In genomic region chr1:194378517-194378916, GRCh38 we compare ENCODE assay signal across 17 cellular contexts.
DNase-seq lines count a peak whose midpoint lies in the region; ATAC-seq and TF ChIP-seq lines count a peak whose summit lies in the region.
"Had no signal": no experiment of that assay in that cellular context is flagged by ENCODE, and none has a peak within 500 bp of the region (broad histone marks: within the 10 kb centered on the region; RNA-seq: fewer than 3 reads in every experiment).

No MANE protein-coding gene starts in this region.

- TF ChIP-seq CTCF in IMR-90 (conservative IDR thresholded peaks at IDR 0.05; ENCODE audit: low read depth, low read length) (no peak), endodermal cell (conservative IDR thresholded peaks at IDR 0.05) (no peak)

- no peak overlapping the region for H2BK5ac ChIP-seq in IMR-90 (ENCODE audit: low read depth, low read length, poor library complexity, severe bottlenecking)
- no peak overlapping the region for H2BK5ac ChIP-seq in neuronal stem cell (ENCODE audit: low read length)

- H2AFZ ChIP-seq in IMR-90 (replicated peaks; ENCODE audit: low read length, poor library complexity): no peak overlapping the region
- peak overlapping the region; percentile 52 for H2AFZ ChIP-seq in neuronal stem cell (ENCODE audit: low read length)
- H2AFZ ChIP-seq: PC-9 had no signal

- H4K91ac ChIP-seq in IMR-90 (ENCODE audit: insufficient read depth, low read depth, low read length): no peak overlapping the region
- no peak overlapping the region for H4K91ac ChIP-seq in neuronal stem cell (ENCODE audit: low read depth, low read length, poor library complexity)

- no peaks in the 10 kb centered on the region for H4K20me1 ChIP-seq in IMR-90 (ENCODE audit: insufficient read depth, low read length)

- H3K4ac ChIP-seq in IMR-90 (ENCODE audit: low read depth, low read length) (no peak overlapping the region), neuronal stem cell (ENCODE audit: low read length) (no peak overlapping the region)

- H3K9me3 ChIP-seq in IMR-90 (ENCODE audit: control insufficient read depth, insufficient read depth, low read length): peaks cover 2% of the 10 kb centered on the region; the same call in 1 of the 2 replicates
- H3K9me3 ChIP-seq in endodermal cell (ENCODE audit: control insufficient read depth, low read length): no peaks in the 10 kb centered on the region
- H3K9me3 ChIP-seq in neuronal stem cell (replicated peaks in 1 of 2; ENCODE audit: control insufficient read depth in 2 of 2, insufficient read depth in 1 of 2, low read depth in 1 of 2, low read length in 2 of 2): peaks cover 0 to 6% of the 10 kb centered on the region in 2 donors
- H3K9me3 ChIP-seq: BE2C, SJCRH30 had no signal

- H3K36me3 ChIP-seq in IMR-90 (ENCODE audit: control insufficient read depth, insufficient read depth, low read length) (no peaks in the 10 kb centered on the region), endodermal cell (ENCODE audit: control insufficient read depth, insufficient read depth, low read length) (no peaks in the 10 kb centered on the region), neuronal stem cell (replicated peaks in 1 of 2; ENCODE audit: control insufficient read depth in 2 of 2, insufficient read depth in 2 of 2, low read length in 2 of 2) (no peaks in the 10 kb centered on the region)
- H3K36me3 ChIP-seq: BE2C, SJCRH30 had no signal

- peak; percentile 77 for ATAC-seq in IMR-90 (ENCODE audit: low read depth)
- ATAC-seq in GM21390 (IDR thresholded peaks at IDR 0.05; ENCODE audit: unreplicated experiment): no peak
- no peak for ATAC-seq in GM18502 (IDR thresholded peaks at IDR 0.05; ENCODE audit: poor library complexity, unreplicated experiment)

- H3K4me3 Mint-ChIP-seq in endodermal cell: no peak overlapping the region
- H3K4me3 Mint-ChIP-seq: CD4-positive, alpha-beta T cell; H9; IgD-negative memory B cell had no signal

- no peak overlapping the region for H3K56ac ChIP-seq in IMR-90 (ENCODE audit: extremely low read depth, insufficient read depth, low read length)

- H3K4me3 ChIP-seq in IMR-90 (ENCODE audit: insufficient read depth, low read depth, low read length) (no peak overlapping the region), endodermal cell (ENCODE audit: low read length) (no peak overlapping the region), neuronal stem cell (ENCODE audit: low read length in 2 of 2) (no peak overlapping the region)
- H3K4me3 ChIP-seq: PC-9, SJCRH30 had no signal

- H3K79me1 ChIP-seq in IMR-90 (ENCODE audit: low read depth in 1 of 2, low read length in 2 of 2) (no peaks in the 10 kb centered on the region), neuronal stem cell (ENCODE audit: low read depth, low read length) (no peaks in the 10 kb centered on the region)

- H2AK5ac ChIP-seq in IMR-90 (ENCODE audit: low read depth, low read length) (no peak overlapping the region), neuronal stem cell (ENCODE audit: low read depth, low read length) (no peak overlapping the region)

- CTCF ChIA-PET in IMR-90 (lab: Yijun Ruan, JAX): interaction anchor here (1.2 kb wide), 1 partner anchor 9 kb away, joined by 4 read pairs; no protein-coding TSS in a partner anchor

- no peak overlapping the region for H2BK15ac ChIP-seq in IMR-90 (ENCODE audit: low read depth, low read length)
- H2BK15ac ChIP-seq in neuronal stem cell (ENCODE audit: low read length): no peak overlapping the region

- in situ Hi-C loops in IMR-90 (cut with MboI; ENCODE audit: low sequenced_read_pairs): no loop called here

- H2BK120ac ChIP-seq in IMR-90 (ENCODE audit: low read depth, low read length): no peak overlapping the region
- no peak overlapping the region for H2BK120ac ChIP-seq in neuronal stem cell (ENCODE audit: low read depth, low read length)

- intact Hi-C loops in IMR-90 (cut with micrococcal nuclease): loop anchor here (5.0 kb wide), 1 partner anchor 1256 kb away; the partner anchor contains the start of gene CDC73

- dilution Hi-C loops in IMR-90 (cut with HindIII; ENCODE audit: low sequenced_read_pairs, unreplicated experiment): no loop called here

- H3K9me3 Mint-ChIP-seq in endodermal cell: no peaks in the 10 kb centered on the region
- H3K9me3 Mint-ChIP-seq: CD4-positive, alpha-beta T cell; H9 had no signal

- H4K5ac ChIP-seq in IMR-90 (ENCODE audit: low read depth, low read length): no peak overlapping the region

- no peak overlapping the region for H3K9ac ChIP-seq in IMR-90 (ENCODE audit: low read depth, low read length)
- no peak overlapping the region for H3K9ac ChIP-seq in endodermal cell (ENCODE audit: extremely low read depth, low read length, poor library complexity, severe bottlenecking)
- H3K9ac ChIP-seq in neuronal stem cell (ENCODE audit: low read depth, low read length, poor library complexity): no peak overlapping the region

- H3K23ac ChIP-seq in IMR-90 (ENCODE audit: low read depth, low read length) (no peak overlapping the region), neuronal stem cell (ENCODE audit: low read depth, low read length, poor library complexity) (no peak overlapping the region)

- H3K27ac Mint-ChIP-seq in endodermal cell: no peak overlapping the region
- H3K27ac Mint-ChIP-seq: CD4-positive, alpha-beta T cell; H9; IgD-negative memory B cell had no signal

- POLR2A ChIA-PET in IMR-90 (lab: Charles Lee; ENCODE audit: unreplicated experiment): no interaction called here

- no peak overlapping the region for H2AK9ac ChIP-seq in IMR-90 (replicated peaks; ENCODE audit: low read depth, low read length, poor library complexity)

- BruUV-seq in IMR-90 (replicated peaks; lab: Mats Ljungman, UMichigan): no TSS peak

- H3K27me3 ChIP-seq in IMR-90 (ENCODE audit: control insufficient read depth, insufficient read depth, low read length) (no peaks in the 10 kb centered on the region), endodermal cell (ENCODE audit: control insufficient read depth, insufficient read depth, low read length, poor library complexity, severe bottlenecking) (no peaks in the 10 kb centered on the region), neuronal stem cell (ENCODE audit: control insufficient read depth in 3 of 3, insufficient read depth in 3 of 3, low read depth in 1 of 3, low read length in 3 of 3) (no peaks in the 10 kb centered on the region)
- H3K27me3 ChIP-seq: BE2C, SJCRH30 had no signal

- H3K27ac ChIP-seq in IMR-90 (ENCODE audit: insufficient read depth, low read length): no peak overlapping the region
- H3K27ac ChIP-seq in endodermal cell (ENCODE audit: low read depth, low read length): no peak overlapping the region
- no peak overlapping the region for H3K27ac ChIP-seq in neuronal stem cell (replicated peaks; ENCODE audit: low read length)
- H3K27ac ChIP-seq in substantia nigra (ENCODE audit: low read depth, low read length, poor library complexity, severe bottlenecking): no peak overlapping the region
- H3K27ac ChIP-seq: PC-9, SJCRH30 had no signal

- H3K14ac ChIP-seq in IMR-90 (replicated peaks; ENCODE audit: low read depth, low read length) (no peak overlapping the region), neuronal stem cell (ENCODE audit: low read length) (no peak overlapping the region)

- no peak overlapping the region for H4K8ac ChIP-seq in IMR-90 (ENCODE audit: low read depth in 2 of 2, low read length in 2 of 2)
- H4K8ac ChIP-seq in neuronal stem cell (ENCODE audit: low read depth, low read length): no peak overlapping the region

- H2BK20ac ChIP-seq in IMR-90 (ENCODE audit: low read depth, low read length): no peak overlapping the region

- H3K4me1 Mint-ChIP-seq in endodermal cell: no peaks in the 10 kb centered on the region
- H3K4me1 Mint-ChIP-seq: H9, IgD-negative memory B cell had no signal

- peak; percentile 21 for DNase-seq in EL
- DNase-seq in IMR-90: peak; percentile 59
- peak; percentile 60 for DNase-seq in endodermal cell
- DNase-seq in neuronal stem cell (ENCODE audit: low spot score): no peak
- DNase-seq in substantia nigra (lab: John Stamatoyannopoulos, UW): no peak
- DNase-seq: BE2C; CD4-positive, alpha-beta T cell; DMS79; H9; NCI-H187 treated with DMSO at 0.1 percent for 48 hours; NCI-H2171; NCI-H446; PC-9; SJCRH30 had no signal

- TF ChIP-seq POLR2A in IMR-90 (IDR thresholded peaks at IDR 0.05; ENCODE audit: low read depth, low read length): no peak

- H3K4me2 ChIP-seq in IMR-90 (ENCODE audit: low read depth, low read length): no peak overlapping the region
- H3K4me2 ChIP-seq in neuronal stem cell (ENCODE audit: insufficient read depth, low read length, poor library complexity, severe bottlenecking): no peak overlapping the region
- H3K4me2 ChIP-seq: PC-9 had no signal

- H3K9me1 ChIP-seq in IMR-90 (ENCODE audit: insufficient read depth, low read length): no peaks in the 10 kb centered on the region

- H3K18ac ChIP-seq in IMR-90 (ENCODE audit: low read depth, low read length) (no peak overlapping the region), neuronal stem cell (ENCODE audit: low read length) (no peak overlapping the region)

- TF ChIP-seq RAD21 in IMR-90 (IDR thresholded peaks at IDR 0.05; ENCODE audit: low read length): no peak

- H3K27me3 Mint-ChIP-seq in endodermal cell (ENCODE audit: insufficient read depth): no peaks in the 10 kb centered on the region
- H3K27me3 Mint-ChIP-seq: CD4-positive, alpha-beta T cell; IgD-negative memory B cell had no signal

- no peak overlapping the region for H2BK12ac ChIP-seq in neuronal stem cell (ENCODE audit: low read length)

- no peaks in the 10 kb centered on the region for H3K36me3 Mint-ChIP-seq in endodermal cell (ENCODE audit: low read depth)
- H3K36me3 Mint-ChIP-seq: IgD-negative memory B cell had no signal

- H3K4me1 ChIP-seq in IMR-90 (ENCODE audit: control insufficient read depth, insufficient read depth, low read length): no peaks in the 10 kb centered on the region
- no peaks in the 10 kb centered on the region for H3K4me1 ChIP-seq in endodermal cell (ENCODE audit: control insufficient read depth, insufficient read depth, low read length)
- no peaks in the 10 kb centered on the region for H3K4me1 ChIP-seq in neuronal stem cell (ENCODE audit: control insufficient read depth in 2 of 2, insufficient read depth in 1 of 2, low read depth in 1 of 2, low read length in 2 of 2)
- H3K4me1 ChIP-seq: BE2C, SJCRH30 had no signal

TF ChIP-seq in IMR-90, 13 proteins besides CTCF, POLR2A, EP300 and RAD21 (continues in another document):
- TF ChIP-seq CHD1 (IDR thresholded peaks at IDR 0.05; ENCODE audit: low read depth, low read length): no peak
- no peak for TF ChIP-seq MAFK (IDR thresholded peaks at IDR 0.05; ENCODE audit: low read depth, low read length)
- no peak for TF ChIP-seq RFX5 (IDR thresholded peaks at IDR 0.05; ENCODE audit: low read depth, low read length)
- no peak for TF ChIP-seq BHLHE40 (IDR thresholded peaks at IDR 0.05; ENCODE audit: low read depth, low read length)
- TF ChIP-seq FOS (IDR thresholded peaks at IDR 0.05; ENCODE audit: low read depth, low read length): no peak

Comparison
In these comparisons a context has a peak if more than half of its experiments do, and no peak if none do; other contexts are left out.
1. DNase-seq: peak in EL (single experiment), IMR-90 (single experiment) and endodermal cell (single experiment); none in neuronal stem cell (single experiment) and substantia nigra (0 of 49).